Comparison of ENCODE assay signal across 11 cellular contexts in genomic region chr22:31538815-31539214, GRCh38. TPM values are rescaled to one million over a fixed set of nuclear protein-coding genes. Genes with fewer than 3 reads are reported as not detected.
DNase-seq lines count a peak whose midpoint lies in the region; ATAC-seq, FAIRE-seq and TF ChIP-seq lines count a peak whose summit lies in the region.
"Had no signal": no experiment of that assay in that cellular context is flagged by ENCODE, and none has a peak within 500 bp of the region (broad histone marks: within the 10 kb centered on the region; RNA-seq: fewer than 3 reads in every experiment).

No MANE protein-coding gene starts in this region.

- H3K36me3 Mint-ChIP-seq in CD4-positive, alpha-beta memory T cell = peaks cover 11 to 30% of the 10 kb centered on the region in 2 donors
- H3K36me3 Mint-ChIP-seq in activated T-cell treated with anti-CD3 and anti-CD28 coated beads, Interleukin-2, amount 50 U/mL, for 24 hours (ENCODE audit: low read depth) = peaks cover 74% of the 10 kb centered on the region
- peaks cover 0 to 70% (median 6%) of the 10 kb centered on the region in 3 donors for H3K36me3 Mint-ChIP-seq in naive thymus-derived CD8-positive, alpha-beta T cell

- H3K27ac Mint-ChIP-seq in CD4-positive, alpha-beta memory T cell = peak overlapping the region; percentile 3 to 77 (median 49)
- H3K27ac Mint-ChIP-seq in activated T-cell treated with anti-CD3 and anti-CD28 coated beads, Interleukin-2, amount 50 U/mL, for 24 hours = peak overlapping the region; percentile 97
- H3K27ac Mint-ChIP-seq in naive thymus-derived CD8-positive, alpha-beta T cell = peak overlapping the region; percentile 4 to 84 (median 58)

- CTCF ChIA-PET in CD4-positive, alpha-beta memory T cell (lab: Charles Lee; ENCODE audit: partially characterized antibody) = interaction anchor here (2.1 kb wide), 1 partner anchor 20 kb away, joined by 5 read pairs; no protein-coding TSS in a partner anchor
- CTCF ChIA-PET in RWPE1 (lab: Yijun Ruan, JAX) = interaction anchor here (0.6 kb wide), 1 partner anchor 82 kb away, joined by 5 read pairs; no protein-coding TSS in a partner anchor

- DNase-seq in CD4-positive, alpha-beta memory T cell = no peak
- DNase-seq in GM18507 (ENCODE audit: extremely low spot score, insufficient read length, low read depth) (no peak), RWPE1 (ENCODE audit: low spot score) (no peak), breast epithelium (ENCODE audit: low spot score in 2 of 2) (no peak)
- DNase-seq in activated T-cell treated with anti-CD3 and anti-CD28 coated beads, Interleukin-2, amount 50 U/mL, for 24 hours = no peak
- DNase-seq in naive thymus-derived CD8-positive, alpha-beta T cell = no peak
- DNase-seq: BE2C, kidney, NCI-H1930 had no signal

- peaks cover 16% of the 10 kb centered on the region for H3K4me1 ChIP-seq in CD4-positive, alpha-beta memory T cell (ENCODE audit: insufficient read depth, low read length)
- no peaks in the 10 kb centered on the region for H3K4me1 ChIP-seq in breast epithelium
- H3K4me1 ChIP-seq: BE2C had no signal

- H3K9me3 Mint-ChIP-seq in CD4-positive, alpha-beta memory T cell = no peaks in the 10 kb centered on the region
- H3K9me3 Mint-ChIP-seq in activated T-cell treated with anti-CD3 and anti-CD28 coated beads, Interleukin-2, amount 50 U/mL, for 24 hours = no peaks in the 10 kb centered on the region
- no peaks in the 10 kb centered on the region for H3K9me3 Mint-ChIP-seq in naive thymus-derived CD8-positive, alpha-beta T cell

- H3K36me3 ChIP-seq in CD4-positive, alpha-beta memory T cell (ENCODE audit: insufficient read depth, low read length) = no peaks in the 10 kb centered on the region
- no peaks in the 10 kb centered on the region for H3K36me3 ChIP-seq in breast epithelium

- H3K4me3 Mint-ChIP-seq in CD4-positive, alpha-beta memory T cell = peak overlapping the region in 1 of 8 donors; percentile 2
- peak overlapping the region; percentile 48 for H3K4me3 Mint-ChIP-seq in activated T-cell treated with anti-CD3 and anti-CD28 coated beads, Interleukin-2, amount 50 U/mL, for 24 hours
- H3K4me3 Mint-ChIP-seq in naive thymus-derived CD8-positive, alpha-beta T cell = no peak overlapping the region

- FAIRE-seq in GM18507 (lab: Jason Lieb, UNC) = peak; percentile 93
- FAIRE-seq: kidney had no signal

- H3K27me3 ChIP-seq in CD4-positive, alpha-beta memory T cell (ENCODE audit: insufficient read depth, low read length) = no peaks in the 10 kb centered on the region
- H3K27me3 ChIP-seq in breast epithelium = no peaks in the 10 kb centered on the region
- H3K27me3 ChIP-seq: BE2C had no signal

- H3K4me1 Mint-ChIP-seq in CD4-positive, alpha-beta memory T cell = peaks cover 16 to 35% (median 29%) of the 10 kb centered on the region in 4 donors
- H3K4me1 Mint-ChIP-seq in activated T-cell treated with anti-CD3 and anti-CD28 coated beads, Interleukin-2, amount 50 U/mL, for 24 hours (ENCODE audit: low read depth) = peaks cover 60% of the 10 kb centered on the region
- peaks cover 5 to 21% (median 11%) of the 10 kb centered on the region in 4 donors for H3K4me1 Mint-ChIP-seq in naive thymus-derived CD8-positive, alpha-beta T cell

- no peaks in the 10 kb centered on the region for H3K9me3 ChIP-seq in CD4-positive, alpha-beta memory T cell (ENCODE audit: control insufficient read depth in 1 of 2, low read length in 2 of 2)
- no peaks in the 10 kb centered on the region for H3K9me3 ChIP-seq in breast epithelium
- H3K9me3 ChIP-seq: BE2C had no signal

- POLR2A ChIA-PET in CD4-positive, alpha-beta memory T cell (lab: Charles Lee; ENCODE audit: partially characterized antibody) = no interaction called here
- POLR2A ChIA-PET in naive thymus-derived CD8-positive, alpha-beta T cell (lab: Charles Lee) = no interaction called here
- POLR2A ChIA-PET in RWPE1 (lab: Yijun Ruan, JAX; ENCODE audit: low non-redundant PET) = no interaction called here

- no peak for ATAC-seq in naive thymus-derived CD8-positive, alpha-beta T cell
- ATAC-seq in HG03280 (IDR thresholded peaks at IDR 0.05; ENCODE audit: unreplicated experiment) = no peak
- ATAC-seq in HG03469 (IDR thresholded peaks at IDR 0.05; ENCODE audit: unreplicated experiment) = no peak

- intact Hi-C loops in CD4-positive, alpha-beta memory T cell (cut with micrococcal nuclease) = loop anchor here (5.0 kb wide), 1 partner anchor 42 kb away; the partner anchor contains the start of gene SFI1
- intact Hi-C loops in breast epithelium (cut with DNase I; ENCODE audit: low total_unique reads) = no loop called here

- no peak overlapping the region for H3K4me3 ChIP-seq in CD4-positive, alpha-beta memory T cell (ENCODE audit: low read length in 2 of 2)
- no peak overlapping the region for H3K4me3 ChIP-seq in breast epithelium

- H3K27ac ChIP-seq in CD4-positive, alpha-beta memory T cell (ENCODE audit: low read depth, low read length) = no peak overlapping the region
- H3K27ac ChIP-seq in RWPE1 (no peak overlapping the region), breast epithelium (no peak overlapping the region)

- TF ChIP-seq CTCF in RWPE1 (conservative IDR thresholded peaks at IDR 0.05; ENCODE audit: low read depth) (no peak), breast epithelium (IDR thresholded peaks at IDR 0.05) (no peak)

- no peaks in the 10 kb centered on the region for H3K27me3 Mint-ChIP-seq in CD4-positive, alpha-beta memory T cell
- no peaks in the 10 kb centered on the region for H3K27me3 Mint-ChIP-seq in activated T-cell treated with anti-CD3 and anti-CD28 coated beads, Interleukin-2, amount 50 U/mL, for 24 hours
- no peaks in the 10 kb centered on the region for H3K27me3 Mint-ChIP-seq in naive thymus-derived CD8-positive, alpha-beta T cell

- no peak for TF ChIP-seq POLR2A in breast epithelium (IDR thresholded peaks at IDR 0.05)

RNA-seq across cellular contexts. Expression of gene SFI1, which starts 42.5 kb away (rescaled TPM):
- total RNA-seq in CD4-positive, alpha-beta memory T cell = 100 to 1,000 TPM; 323 to 333 TPM
- 10 to 100 TPM; 14.7 to 40.5 TPM for polyA plus RNA-seq in CD4-positive, alpha-beta memory T cell
- 100 to 1,000 TPM; 368 to 371 TPM for total RNA-seq in naive thymus-derived CD8-positive, alpha-beta T cell
- polyA plus RNA-seq in naive thymus-derived CD8-positive, alpha-beta T cell = 10 to 100 TPM; 23.1 to 49.8 (median 36.5) TPM
- 10 to 100 TPM; 17.4 to 62.9 (median 42.1) TPM for total RNA-seq in breast epithelium

RNA-seq across cellular contexts. Expression of gene EIF4ENIF1, which starts 49.2 kb away (rescaled TPM):
- 10 to 100 TPM; 41.9 to 50.7 TPM for total RNA-seq in CD4-positive, alpha-beta memory T cell
- 10 to 100 TPM in 1 of 2 donors, 1 to 10 TPM in 1; 6.6 to 17.2 TPM for polyA plus RNA-seq in CD4-positive, alpha-beta memory T cell
- 10 to 100 TPM; 29.5 to 36.6 TPM for total RNA-seq in naive thymus-derived CD8-positive, alpha-beta T cell
- polyA plus RNA-seq in naive thymus-derived CD8-positive, alpha-beta T cell = 10 to 100 TPM in 1 of 3 donors, 1 to 10 TPM in 2; 6.2 to 13.4 (median 7.7) TPM
- total RNA-seq in breast epithelium = 10 to 100 TPM; 15.2 to 23.3 (median 20.0) TPM

Comparison
In these comparisons a context has a peak if more than half of its experiments do, and no peak if none do; other contexts are left out.
1. RNA of gene SFI1, which starts 42.5 kb away (total RNA-seq): 368 to 371 TPM in naive thymus-derived CD8-positive, alpha-beta T cell and 323 to 333 TPM in CD4-positive, alpha-beta memory T cell; 17.4 to 62.9 TPM in breast epithelium; every median in the first group is over 4 times any median in the second.
2. Peak in every context shown above with its lines, with median percentiles within 50 percentile points of each other: H3K27ac Mint-ChIP-seq.